ENCODE assay signal across 13 cellular contexts in the genomic region with DNA sequence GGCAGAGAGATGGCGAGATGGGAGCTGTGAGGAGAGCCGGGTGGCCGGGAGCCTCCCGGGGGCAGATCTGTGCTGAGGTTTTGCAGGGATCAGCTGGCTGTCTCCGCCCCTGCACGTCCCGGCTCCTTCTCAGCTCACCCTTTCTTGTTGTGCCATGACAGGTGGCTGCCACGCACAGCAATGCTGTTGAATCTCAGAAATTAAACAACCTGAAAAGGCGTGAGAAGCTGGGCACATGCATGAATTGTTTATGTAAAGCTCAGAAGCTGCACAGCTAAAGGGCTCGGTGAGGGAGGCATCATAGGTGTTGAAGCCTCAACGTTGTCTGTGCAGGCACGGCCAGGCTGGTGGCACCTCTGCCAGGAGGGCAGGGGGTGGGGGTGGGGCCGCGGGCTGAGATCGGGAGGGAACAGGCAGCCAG. TPM values are rescaled to one million over a fixed set of nuclear protein-coding genes. Genes with fewer than 3 reads are reported as not detected.
DNase-seq lines count a peak whose midpoint lies in the region; ATAC-seq and TF ChIP-seq lines count a peak whose summit lies in the region.
"Had no signal": no experiment of that assay in that cellular context is flagged by ENCODE, and none has a peak within 500 bp of the region (broad histone marks: within the 10 kb centered on the region; RNA-seq: fewer than 3 reads in every experiment).

No MANE protein-coding gene starts in this region.

- peak overlapping the region; percentile 31 for H3K4me3 ChIP-seq in CD8-positive, alpha-beta T cell (ENCODE audit: low read depth, low read length)
- H3K4me3 ChIP-seq in OCI-LY3 (ENCODE audit: low read length): no peak overlapping the region
- H3K4me3 ChIP-seq: transverse colon had no signal

- peaks cover 63% of the 10 kb centered on the region for H3K4me1 Mint-ChIP-seq in CD8-positive, alpha-beta T cell (ENCODE audit: low read depth)
- H3K4me1 Mint-ChIP-seq in glutamatergic neuron (ENCODE audit: low read depth, unreplicated experiment): peaks cover 23% of the 10 kb centered on the region

- intact Hi-C loops in CD8-positive, alpha-beta T cell (cut with DNase I, micrococcal nuclease): loop anchor here in 1 of 2 experiments (2.0 to 5.0 kb wide), 2 partner anchors 66 to 106 kb away; no protein-coding TSS in a partner anchor

- no peaks in the 10 kb centered on the region for H3K9me3 Mint-ChIP-seq in CD8-positive, alpha-beta T cell
- H3K9me3 Mint-ChIP-seq in glutamatergic neuron (ENCODE audit: unreplicated experiment): peaks cover 14% of the 10 kb centered on the region

- H3K27me3 ChIP-seq in CD8-positive, alpha-beta T cell (ENCODE audit: insufficient read depth, low read length): no peaks in the 10 kb centered on the region
- peaks cover 55% of the 10 kb centered on the region for H3K27me3 ChIP-seq in OCI-LY3 (ENCODE audit: low read depth, low read length)

- DNase-seq in DMS79 treated with DMSO at 0.1 percent for 48 hours (lab: John Stamatoyannopoulos, UW): peak; percentile 27
- DNase-seq in DMS79 (lab: John Stamatoyannopoulos, UW): no peak
- DNase-seq in CD8-positive, alpha-beta T cell: peak in 2 of 7 experiments; percentile 45 to 62
- DNase-seq in glutamatergic neuron: peak; percentile 19
- DNase-seq in GOT3 (lab: John Stamatoyannopoulos, UW): no peak
- no peak for DNase-seq in ecto neural progenitor cell (ENCODE audit: low spot score)
- DNase-seq: transverse colon had no signal

- no peak overlapping the region for H2AFZ ChIP-seq in OCI-LY3 (ENCODE audit: low read depth, low read length)

- peak overlapping the region; percentile 71 for H3K4me3 Mint-ChIP-seq in CD8-positive, alpha-beta T cell
- no peak overlapping the region for H3K4me3 Mint-ChIP-seq in glutamatergic neuron (ENCODE audit: unreplicated experiment)
- H3K4me3 Mint-ChIP-seq: T-helper 1 cell treated with Interleukin-12 subunit alpha and Interleukin-12 subunit beta and Interleukin-4 antibody, amounts not matched to agents 30 μg/mL and 1 μg/mL, for 36 hours had no signal

- peaks cover 84% of the 10 kb centered on the region for H3K4me1 ChIP-seq in CD8-positive, alpha-beta T cell (ENCODE audit: insufficient read depth, low read length)
- peaks cover 28% of the 10 kb centered on the region for H3K4me1 ChIP-seq in OCI-LY3 (ENCODE audit: low read length)
- H3K4me1 ChIP-seq: transverse colon had no signal

- no peaks in the 10 kb centered on the region for H3K79me2 ChIP-seq in OCI-LY3 (ENCODE audit: low read length)

- no peak overlapping the region for H3K9ac ChIP-seq in OCI-LY3 (ENCODE audit: low read length)

- no peaks in the 10 kb centered on the region for H3K36me3 Mint-ChIP-seq in CD8-positive, alpha-beta T cell
- H3K36me3 Mint-ChIP-seq in glutamatergic neuron (ENCODE audit: unreplicated experiment): peaks cover 20% of the 10 kb centered on the region

- H3K27ac Mint-ChIP-seq in CD8-positive, alpha-beta T cell: peak overlapping the region; percentile 86
- no peak overlapping the region for H3K27ac Mint-ChIP-seq in glutamatergic neuron (ENCODE audit: unreplicated experiment)
- H3K27ac Mint-ChIP-seq: progenitor cell of endocrine pancreas; T-helper 1 cell treated with Interleukin-12 subunit alpha and Interleukin-12 subunit beta and Interleukin-4 antibody, amounts not matched to agents 30 μg/mL and 1 μg/mL, for 36 hours had no signal

- CTCF ChIA-PET in CD8-positive, alpha-beta T cell (lab: Charles Lee): interaction anchor here (0.9 to 4.1 kb wide), 6 partner anchors 9 to 165 kb away, joined by 3 to 40 read pairs (median 6); no protein-coding TSS in a partner anchor

- H3K9me3 ChIP-seq in CD8-positive, alpha-beta T cell (ENCODE audit: low read length): no peaks in the 10 kb centered on the region
- H3K9me3 ChIP-seq in OCI-LY3 (ENCODE audit: insufficient read depth, low read length): no peaks in the 10 kb centered on the region
- H3K9me3 ChIP-seq: transverse colon had no signal

- POLR2A ChIA-PET in CD8-positive, alpha-beta T cell (lab: Charles Lee): interaction anchor here (0.7 to 3.7 kb wide), 7 partner anchors 9 to 228 kb away, joined by 3 to 17 read pairs (median 7); a partner anchor contains a TSS

- H4K20me1 ChIP-seq in OCI-LY3 (ENCODE audit: insufficient read depth, low read length): no peaks in the 10 kb centered on the region

- peak; percentile 32 for ATAC-seq in CD8-positive, alpha-beta T cell
- ATAC-seq in GM18868 (IDR thresholded peaks at IDR 0.05; ENCODE audit: unreplicated experiment): no peak

- H3K27ac ChIP-seq in CD8-positive, alpha-beta T cell (ENCODE audit: low read depth, low read length): peak overlapping the region; percentile 64
- H3K27ac ChIP-seq in OCI-LY3 (ENCODE audit: low read length): no peak overlapping the region
- H3K27ac ChIP-seq: transverse colon had no signal

- no peaks in the 10 kb centered on the region for H3K36me3 ChIP-seq in CD8-positive, alpha-beta T cell (ENCODE audit: insufficient read depth, low read length)
- H3K36me3 ChIP-seq in OCI-LY3 (replicated peaks; ENCODE audit: low read depth, low read length): peaks cover 4% of the 10 kb centered on the region
- H3K36me3 ChIP-seq: transverse colon had no signal

- peak overlapping the region; percentile 39 for H3K4me2 ChIP-seq in OCI-LY3 (ENCODE audit: low read length)

- H3K27me3 Mint-ChIP-seq in CD8-positive, alpha-beta T cell (ENCODE audit: low read depth): peaks cover 20% of the 10 kb centered on the region
- H3K27me3 Mint-ChIP-seq in glutamatergic neuron (ENCODE audit: unreplicated experiment): peaks cover 11% of the 10 kb centered on the region

- TF ChIP-seq CTCF in CD8-positive, alpha-beta T cell (IDR thresholded peaks at IDR 0.05): no peak
- TF ChIP-seq CTCF in OCI-LY3 (IDR thresholded peaks at IDR 0.05; ENCODE audit: low read depth, low read length) (no peak), glutamatergic neuron (IDR thresholded peaks at IDR 0.05; ENCODE audit: partially characterized antibody, unreplicated experiment) (no peak)

RNA-seq across cellular contexts. Expression of a gene that starts 0.9 kb away (rescaled TPM):
- total RNA-seq in CD8-positive, alpha-beta T cell: 1 to 10 TPM; 1.8 to 2.7 TPM
- total RNA-seq in glutamatergic neuron (ENCODE audit: unreplicated experiment): not detected
- total RNA-seq: A172, bronchial epithelial cell, progenitor cell of endocrine pancreas had no signal

RNA-seq across cellular contexts. Expression of a gene that starts 10.0 kb away (rescaled TPM):
- 10 to 100 TPM in 1 of 2 experiments, 1 to 10 TPM in 1; 8.0 to 10.7 TPM for total RNA-seq in CD8-positive, alpha-beta T cell
- total RNA-seq in glutamatergic neuron (ENCODE audit: unreplicated experiment): not detected
- total RNA-seq: A172, bronchial epithelial cell, progenitor cell of endocrine pancreas had no signal

RNA-seq across cellular contexts. Expression of a gene that starts 59.7 kb away (rescaled TPM):
- total RNA-seq in CD8-positive, alpha-beta T cell: 1 to 10 TPM; 2.9 to 3.0 TPM
- total RNA-seq in glutamatergic neuron (ENCODE audit: unreplicated experiment): 0.88 TPM
- total RNA-seq: A172, bronchial epithelial cell had no signal

Comparison
In these comparisons a context has a peak if more than half of its experiments do, and no peak if none do; other contexts are left out.
1. DNase-seq: peak in DMS79 treated with DMSO at 0.1 percent for 48 hours (single experiment) and glutamatergic neuron (single experiment); none in DMS79 (single experiment), GOT3 (single experiment) and ecto neural progenitor cell (single experiment).